Comparison of ENCODE assay signal across 17 cellular contexts in the genomic region with DNA sequence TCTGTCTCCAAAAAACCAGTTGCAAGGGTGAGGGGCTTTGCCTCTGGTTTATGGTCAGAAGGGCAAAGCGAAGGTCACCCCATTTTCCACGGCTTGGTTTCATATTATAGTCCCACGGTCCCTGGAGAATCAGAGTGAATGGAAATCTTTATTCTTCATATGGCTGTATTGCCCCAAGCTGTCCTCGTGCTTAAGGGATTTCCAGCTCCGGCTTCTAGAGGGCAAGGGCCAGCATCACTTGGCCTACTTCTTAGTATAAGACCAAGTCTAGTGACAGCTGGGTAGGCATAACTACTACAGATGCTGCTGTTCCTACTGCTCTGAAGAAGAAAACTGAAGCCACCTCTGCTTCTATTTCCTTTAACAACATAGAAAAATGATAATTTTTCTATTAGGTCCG.
DNase-seq lines count a peak whose midpoint lies in the region; ATAC-seq and TF ChIP-seq lines count a peak whose summit lies in the region.
"Had no signal": no experiment of that assay in that cellular context is flagged by ENCODE, and none has a peak within 500 bp of the region (broad histone marks: within the 10 kb centered on the region; RNA-seq: fewer than 3 reads in every experiment).

No MANE protein-coding gene starts in this region.

- H3K9me3 ChIP-seq in SJCRH30 (replicated peaks), result no peaks in the 10 kb centered on the region
- no peaks in the 10 kb centered on the region for H3K9me3 ChIP-seq in spleen
- H3K9me3 ChIP-seq: BLaER1 had no signal

- TF ChIP-seq POLR2A in spleen (IDR thresholded peaks at IDR 0.05), result no peak

- H3K27ac ChIP-seq in SJCRH30, result no peak overlapping the region
- no peak overlapping the region for H3K27ac ChIP-seq in spleen
- H3K27ac ChIP-seq: BLaER1, C4-2B had no signal

- TF ChIP-seq CTCF in spleen (IDR thresholded peaks at IDR 0.05 in 8 of 11, conservative IDR thresholded peaks at IDR 0.05 in 3 of 11), result no peak

- no peaks in the 10 kb centered on the region for H3K36me3 ChIP-seq in SJCRH30
- H3K36me3 ChIP-seq in spleen, result peaks cover 0 to 35% (median 0%) of the 10 kb centered on the region in 6 donors
- H3K36me3 ChIP-seq: BLaER1 had no signal

- 91 to 94% (median 93%) methylated on average over 6 of the region's 6 CpGs for WGBS in spleen, 5 donors

- no peaks in the 10 kb centered on the region for H3K27me3 ChIP-seq in SJCRH30
- no peaks in the 10 kb centered on the region for H3K27me3 ChIP-seq in spleen (replicated peaks in 1 of 7)
- H3K27me3 ChIP-seq: BLaER1 had no signal

- H3K4me3 ChIP-seq in SJCRH30 (no peak overlapping the region), spleen (no peak overlapping the region)
- H3K4me3 ChIP-seq: BLaER1, GM23338 had no signal

- no peak for ATAC-seq in HG02642 (IDR thresholded peaks at IDR 0.05; ENCODE audit: poor library complexity, unreplicated experiment)
- ATAC-seq: CD8-positive, alpha-beta T cell; GM23338; HCT116 had no signal

- intact Hi-C loops in spleen (cut with DNase I; ENCODE audit: low total_unique reads), result no loop called here

- H3K4me1 ChIP-seq in SJCRH30 (no peaks in the 10 kb centered on the region), spleen (peaks cover 0 to 6% (median 4%) of the 10 kb centered on the region in 6 donors)

- peak; percentile 46 for DNase-seq in COLO829 (ENCODE audit: low spot score)
- DNase-seq in SJCRH30, result peak; percentile 26 to 64
- DNase-seq in epidermal melanocyte (ENCODE audit: insufficient read length, low spot score), result peak; percentile 62
- DNase-seq in spleen, result peak; percentile 12
- no peak for DNase-seq in 8988T
- DNase-seq: CD4-positive, CD25-positive, alpha-beta regulatory T cell; CD8-positive, alpha-beta T cell; DMS 273 treated with DMSO at 0.1 percent for 48 hours; DMS79; EL; GDM1; H9 had no signal
